In genomic region chr11:61691378-61692156, GRCh38 we compare ENCODE assay signal across 18 cellular contexts. TPM values are rescaled to one million over a fixed set of nuclear protein-coding genes. Genes with fewer than 3 reads are reported as not detected.
A peak's percentile ranks its signal among the peaks of the same experiment; 100 is the strongest.
DNase-seq lines count a peak whose midpoint lies in the region; ATAC-seq and TF ChIP-seq lines count a peak whose summit lies in the region.
"Had no signal": no experiment of that assay in that cellular context is flagged by ENCODE, and none has a peak within 500 bp of the region (broad histone marks: within the 10 kb centered on the region; RNA-seq: fewer than 3 reads in every experiment).

No MANE protein-coding gene starts in this region.

- H3K4me1 ChIP-seq in NT2/D1 (ENCODE audit: insufficient read depth, insufficient read length) (peaks cover 54% of the 10 kb centered on the region), neuronal stem cell (ENCODE audit: control insufficient read depth in 2 of 2, insufficient read depth in 1 of 2, low read depth in 1 of 2, low read length in 2 of 2) (peaks cover 31 to 39% of the 10 kb centered on the region in 2 donors)
- H3K4me1 ChIP-seq: foreskin keratinocyte had no signal

- no peak overlapping the region for H2BK12ac ChIP-seq in neuronal stem cell (ENCODE audit: low read length)

- H3K18ac ChIP-seq in neuronal stem cell (ENCODE audit: low read length): peak overlapping the region; percentile 54

- H2BK15ac ChIP-seq in neuronal stem cell (ENCODE audit: low read length): no peak overlapping the region

- WGBS in neuronal stem cell (ENCODE audit: extremely low coverage in 2 of 2, insufficient read length in 2 of 2, insufficient replicate concordance in 1 of 2), 2 donors: no CpG with 5 or more reads among the region's 12 CpGs

- no peak overlapping the region for H4K91ac ChIP-seq in neuronal stem cell (ENCODE audit: low read depth, low read length, poor library complexity)

- H3K9me3 ChIP-seq in NT2/D1 (ENCODE audit: insufficient read depth, low read length) (no peaks in the 10 kb centered on the region), neuronal stem cell (replicated peaks in 1 of 2; ENCODE audit: control insufficient read depth in 2 of 2, insufficient read depth in 1 of 2, low read depth in 1 of 2, low read length in 2 of 2) (no peaks in the 10 kb centered on the region)
- H3K9me3 ChIP-seq: SJSA1, thoracic aorta had no signal

- H4K8ac ChIP-seq in neuronal stem cell (ENCODE audit: low read depth, low read length): no peak overlapping the region

- TF ChIP-seq CTCF in foreskin fibroblast (IDR thresholded peaks at IDR 0.05; ENCODE audit: low read depth, low read length): no peak

- no peaks in the 10 kb centered on the region for H3K79me1 ChIP-seq in neuronal stem cell (ENCODE audit: low read depth, low read length)

- no peaks in the 10 kb centered on the region for H3K36me3 ChIP-seq in NT2/D1 (ENCODE audit: insufficient read depth, insufficient read length, low read length)
- no peaks in the 10 kb centered on the region for H3K36me3 ChIP-seq in neuronal stem cell (replicated peaks in 1 of 2; ENCODE audit: control insufficient read depth in 2 of 2, insufficient read depth in 2 of 2, low read length in 2 of 2)
- H3K36me3 ChIP-seq: SJSA1, thoracic aorta had no signal

- peak; percentile 65 for DNase-seq in NCI-H146 (lab: John Stamatoyannopoulos, UW)
- no peak for DNase-seq in NCI-H146 treated with DMSO at 0.1 percent for 48 hours (lab: John Stamatoyannopoulos, UW; ENCODE audit: unreplicated experiment)
- peak; percentile 46 for DNase-seq in NCI-H128 (lab: John Stamatoyannopoulos, UW; ENCODE audit: unreplicated experiment)
- DNase-seq in NT2/D1 (ENCODE audit: low read depth, low spot score): no peak
- DNase-seq in neuronal stem cell (ENCODE audit: low spot score): no peak
- no peak for DNase-seq in NCI-H2227 (lab: John Stamatoyannopoulos, UW; ENCODE audit: unreplicated experiment)
- DNase-seq in foreskin fibroblast: no peak
- DNase-seq: dermis blood vessel endothelial cell; foreskin keratinocyte; hypothalamus; midbrain; NCI-H524; stimulated activated CD4-positive, alpha-beta T cell treated with anti-CD3 and anti-CD28 coated beads, Interleukin-12 subunit alpha, Interleukin-12 subunit beta, amount 100 ng/mL, for 4 hours had no signal

- H3K27ac ChIP-seq in neuronal stem cell (replicated peaks; ENCODE audit: low read length): no peak overlapping the region
- H3K27ac ChIP-seq: foreskin keratinocyte, HL-60, SJSA1, thoracic aorta had no signal

- H3K9ac ChIP-seq in NT2/D1 (ENCODE audit: insufficient read length, low read depth) (peak overlapping the region; percentile 8), neuronal stem cell (ENCODE audit: low read depth, low read length, poor library complexity) (peak overlapping the region; percentile 33)

- H2BK5ac ChIP-seq in neuronal stem cell (ENCODE audit: low read length): no peak overlapping the region

- no peak for ATAC-seq in GM18907 (IDR thresholded peaks at IDR 0.05; ENCODE audit: unreplicated experiment)
- ATAC-seq: activated T-helper 17 cell treated with anti-CD3 and anti-CD28 coated beads, Interleukin-2, amount 50 U/mL, for 72 hours; foreskin keratinocyte had no signal

- H3K27me3 ChIP-seq in NT2/D1 (ENCODE audit: insufficient read depth, insufficient read length): no peaks in the 10 kb centered on the region
- H3K27me3 ChIP-seq in neuronal stem cell (ENCODE audit: control insufficient read depth in 3 of 3, insufficient read depth in 3 of 3, low read depth in 1 of 3, low read length in 3 of 3): no peaks in the 10 kb centered on the region
- H3K27me3 ChIP-seq: SJSA1 had no signal

- peak overlapping the region; percentile 41 for H2AK5ac ChIP-seq in neuronal stem cell (ENCODE audit: low read depth, low read length)

- H3K14ac ChIP-seq in neuronal stem cell (ENCODE audit: low read length): no peak overlapping the region

- H3K23ac ChIP-seq in neuronal stem cell (ENCODE audit: low read depth, low read length, poor library complexity): peak overlapping the region; percentile 82

- no peak overlapping the region for H3K4ac ChIP-seq in neuronal stem cell (ENCODE audit: low read length)

- peak overlapping the region; percentile 72 for H2AFZ ChIP-seq in neuronal stem cell (ENCODE audit: low read length)

- H3K4me3 ChIP-seq in NT2/D1 (ENCODE audit: insufficient read length, low read depth) (no peak overlapping the region), neuronal stem cell (ENCODE audit: low read length in 2 of 2) (no peak overlapping the region), foreskin fibroblast (ENCODE audit: low read depth in 1 of 2, low read length in 2 of 2) (no peak overlapping the region)
- H3K4me3 ChIP-seq: SJSA1, thoracic aorta had no signal

- H3K4me2 ChIP-seq in neuronal stem cell (ENCODE audit: insufficient read depth, low read length, poor library complexity, severe bottlenecking): no peak overlapping the region

- no peak overlapping the region for H2BK120ac ChIP-seq in neuronal stem cell (ENCODE audit: low read depth, low read length)

RNA-seq across cellular contexts. Expression of gene DAGLA, which starts 11.4 kb away (rescaled TPM):
- polyA plus RNA-seq in neuronal stem cell (2013, experiment 1 of 2): 3.7 TPM
- polyA plus RNA-seq in neuronal stem cell (2013, experiment 2 of 2): 3.5 TPM

Comparison
In these comparisons a context has a peak if more than half of its experiments do, and no peak if none do; other contexts are left out.
1. DNase-seq: peak in NCI-H146 (single experiment) and NCI-H128 (single experiment); none in NCI-H146 treated with DMSO at 0.1 percent for 48 hours (single experiment), NT2/D1 (single experiment), neuronal stem cell (single experiment), NCI-H2227 (single experiment) and foreskin fibroblast (0 of 2).